In genomic region chr2:31997653-31998052, GRCh38 we compare ENCODE assay signal across 14 cellular contexts. TPM values are rescaled to one million over a fixed set of nuclear protein-coding genes. Genes with fewer than 3 reads are reported as not detected.
A peak's percentile ranks its signal among the peaks of the same experiment; 100 is the strongest.
DNase-seq lines count a peak whose midpoint lies in the region; ATAC-seq and TF ChIP-seq lines count a peak whose summit lies in the region.
"Had no signal": no experiment of that assay in that cellular context is flagged by ENCODE, and none has a peak within 500 bp of the region (broad histone marks: within the 10 kb centered on the region; RNA-seq: fewer than 3 reads in every experiment).

No MANE protein-coding gene starts in this region.

- no peak overlapping the region for H3K4me3 ChIP-seq in PC-9
- no peak overlapping the region for H3K4me3 ChIP-seq in choroid plexus epithelial cell (ENCODE audit: low read depth, low read length)
- H3K4me3 ChIP-seq: GM23248, ovary had no signal

- H3K27ac ChIP-seq in PC-9: peak overlapping the region; percentile 35
- H3K27ac ChIP-seq: GM23248, ovary had no signal

- H3K4me3 Mint-ChIP-seq in activated naive CD4-positive, alpha-beta T cell treated with anti-CD3 and anti-CD28 coated beads, Interleukin-2, amount 50 U/mL, for 24 hours: no peak overlapping the region
- peak overlapping the region in 1 of 2 donors; percentile 13 for H3K4me3 Mint-ChIP-seq in stimulated activated naive CD8-positive, alpha-beta T cell treated with anti-CD3 and anti-CD28 coated beads, Interleukin-15, amount 100 ng/mL, for 72 hours
- H3K4me3 Mint-ChIP-seq: activated CD4-positive, alpha-beta T cell treated with anti-CD3 and anti-CD28 coated beads, Interleukin-2, amount 10 ng/mL, durations not matched to agents 24 days and 14 days had no signal

- no peaks in the 10 kb centered on the region for H3K27me3 Mint-ChIP-seq in activated naive CD4-positive, alpha-beta T cell treated with anti-CD3 and anti-CD28 coated beads, Interleukin-2, amount 50 U/mL, for 24 hours
- H3K27me3 Mint-ChIP-seq in stimulated activated naive CD8-positive, alpha-beta T cell treated with anti-CD3 and anti-CD28 coated beads, Interleukin-15, amount 100 ng/mL, for 72 hours: no peaks in the 10 kb centered on the region
- H3K27me3 Mint-ChIP-seq: activated CD4-positive, alpha-beta T cell treated with anti-CD3 and anti-CD28 coated beads, Interleukin-2, amount 10 ng/mL, durations not matched to agents 24 days and 14 days had no signal

- H3K9me2 ChIP-seq in PC-9 (ENCODE audit: insufficient read depth): no peaks in the 10 kb centered on the region

- peak; percentile 79 for ATAC-seq in stimulated activated naive CD8-positive, alpha-beta T cell treated with anti-CD3 and anti-CD28 coated beads, Interleukin-15, amount 100 ng/mL, for 72 hours
- ATAC-seq in GM18873 (IDR thresholded peaks at IDR 0.05; ENCODE audit: low FRiP score, unreplicated experiment) (no peak), HG03469 (IDR thresholded peaks at IDR 0.05; ENCODE audit: unreplicated experiment) (no peak)

- peaks cover 10% of the 10 kb centered on the region for H3K4me1 ChIP-seq in PC-9 (replicated peaks; ENCODE audit: insufficient read depth)

- no peaks in the 10 kb centered on the region for H3K9me3 Mint-ChIP-seq in activated naive CD4-positive, alpha-beta T cell treated with anti-CD3 and anti-CD28 coated beads, Interleukin-2, amount 50 U/mL, for 24 hours
- H3K9me3 Mint-ChIP-seq in stimulated activated naive CD8-positive, alpha-beta T cell treated with anti-CD3 and anti-CD28 coated beads, Interleukin-15, amount 100 ng/mL, for 72 hours: no peaks in the 10 kb centered on the region
- H3K9me3 Mint-ChIP-seq: activated CD4-positive, alpha-beta T cell treated with anti-CD3 and anti-CD28 coated beads, Interleukin-2, amount 10 ng/mL, durations not matched to agents 24 days and 14 days had no signal

- TF ChIP-seq CTCF in PC-9 (conservative IDR thresholded peaks at IDR 0.05): no peak
- TF ChIP-seq CTCF in choroid plexus epithelial cell (conservative IDR thresholded peaks at IDR 0.05; ENCODE audit: low read depth, low read length): no peak

- intact Hi-C loops in PC-9 (cut with micrococcal nuclease; ENCODE audit: unreplicated experiment): no loop called here

- DNase-seq in activated naive CD4-positive, alpha-beta T cell treated with anti-CD3 and anti-CD28 coated beads, Interleukin-2, amount 50 U/mL, for 16 hours: no peak
- DNase-seq in PC-9 (no peak), choroid plexus epithelial cell (ENCODE audit: low read depth) (peak; percentile 64)
- DNase-seq in stimulated activated naive CD8-positive, alpha-beta T cell treated with anti-CD3 and anti-CD28 coated beads, Interleukin-15, amount 100 ng/mL, for 72 hours: no peak
- DNase-seq in activated effector memory CD4-positive, alpha-beta T cell treated with Interleukin-2 at 50 U/mL for 16 hours: no peak
- DNase-seq: activated CD4-positive, alpha-beta T cell treated with anti-CD3 and anti-CD28 coated beads, Interleukin-2, amount 10 ng/mL, durations not matched to agents 24 days and 14 days; aorta; GM23248; NCI-H146; NCI-H82; ovary had no signal

- peaks cover 6% of the 10 kb centered on the region for H4K20me1 ChIP-seq in PC-9 (ENCODE audit: insufficient read depth)

- H2AFZ ChIP-seq in PC-9: no peak overlapping the region
- H2AFZ ChIP-seq: GM23248 had no signal

- H3K9me3 ChIP-seq in PC-9 (ENCODE audit: insufficient read depth, low read depth): no peaks in the 10 kb centered on the region
- H3K9me3 ChIP-seq: ovary had no signal

- H3K36me3 ChIP-seq in PC-9 (ENCODE audit: low read depth): no peaks in the 10 kb centered on the region
- H3K36me3 ChIP-seq: ovary had no signal

- H3K4me2 ChIP-seq in PC-9: no peak overlapping the region

- H3K27me3 ChIP-seq in PC-9 (ENCODE audit: insufficient read depth, low read depth): no peaks in the 10 kb centered on the region
- H3K27me3 ChIP-seq: ovary had no signal

- H3K36me3 Mint-ChIP-seq in activated naive CD4-positive, alpha-beta T cell treated with anti-CD3 and anti-CD28 coated beads, Interleukin-2, amount 50 U/mL, for 24 hours: peaks cover 12% of the 10 kb centered on the region

- peak overlapping the region; percentile 56 for H3K27ac Mint-ChIP-seq in activated naive CD4-positive, alpha-beta T cell treated with anti-CD3 and anti-CD28 coated beads, Interleukin-2, amount 50 U/mL, for 24 hours
- no peak overlapping the region for H3K27ac Mint-ChIP-seq in stimulated activated naive CD8-positive, alpha-beta T cell treated with anti-CD3 and anti-CD28 coated beads, Interleukin-15, amount 100 ng/mL, for 72 hours
- H3K27ac Mint-ChIP-seq: activated CD4-positive, alpha-beta T cell treated with anti-CD3 and anti-CD28 coated beads, Interleukin-2, amount 10 ng/mL, durations not matched to agents 24 days and 14 days had no signal

- BruUV-seq in PC-9 (replicated peaks; lab: Mats Ljungman, UMichigan): no TSS peak

- H3K4me1 Mint-ChIP-seq in activated naive CD4-positive, alpha-beta T cell treated with anti-CD3 and anti-CD28 coated beads, Interleukin-2, amount 50 U/mL, for 24 hours: peaks cover 65% of the 10 kb centered on the region
- peaks cover 49% of the 10 kb centered on the region for H3K4me1 Mint-ChIP-seq in stimulated activated naive CD8-positive, alpha-beta T cell treated with anti-CD3 and anti-CD28 coated beads, Interleukin-15, amount 100 ng/mL, for 72 hours

- peaks cover 93% of the 10 kb centered on the region for H3K79me2 ChIP-seq in PC-9 (ENCODE audit: low read depth)

- CTCF ChIA-PET in PC-9 (lab: Charles Lee): no interaction called here

- POLR2A ChIA-PET in PC-9 (lab: Charles Lee; ENCODE audit: unreplicated experiment): interaction anchor here (0.7 kb wide), 1 partner anchor 15 kb away, joined by 4 read pairs; no protein-coding TSS in a partner anchor

- H3F3A ChIP-seq in PC-9 (ENCODE audit: insufficient read depth, low read depth): peaks cover 10% of the 10 kb centered on the region; the same call in 1 of the 2 replicates

RNA-seq across cellular contexts. Expression of gene MEMO1, which starts 13.2 kb away (rescaled TPM):
- total RNA-seq in PC-9 (2021): 29.5 and 40.2 TPM in 2 replicates

RNA-seq across cellular contexts. Expression of gene DPY30, which starts 42.0 kb away (rescaled TPM):
- 89.6 and 109 TPM in 2 replicates for total RNA-seq in PC-9 (2021)
